In the genomic region with DNA sequence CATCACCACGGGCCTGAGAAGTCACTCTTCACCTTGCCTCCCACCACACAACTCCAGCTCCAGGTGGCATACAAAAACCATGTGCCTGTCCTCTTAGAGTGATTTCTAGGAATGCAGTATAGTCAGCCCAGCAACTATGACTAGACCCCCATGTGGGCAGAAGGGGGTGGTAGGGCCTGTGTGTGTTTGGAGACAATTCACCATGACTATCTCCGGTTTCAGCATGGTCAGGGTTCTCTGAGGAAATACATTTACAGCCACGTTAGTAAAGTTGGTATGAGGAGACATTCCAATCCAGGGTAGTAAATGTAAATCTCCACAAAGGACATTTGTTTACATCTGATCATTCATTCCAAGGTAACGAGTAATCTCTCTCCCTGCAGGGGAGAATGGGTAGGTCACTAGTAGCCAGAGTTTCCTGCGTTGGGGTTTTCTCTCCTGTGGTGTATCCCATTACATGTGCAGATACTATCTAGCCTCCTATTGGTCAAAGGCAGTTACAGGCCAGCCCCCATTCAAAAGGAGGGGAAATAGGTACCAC, we compare ENCODE assay signal across 11 cellular contexts. TPM values are rescaled to one million over a fixed set of nuclear protein-coding genes. Genes with fewer than 3 reads are reported as not detected.
DNase-seq lines count a peak whose midpoint lies in the region; ATAC-seq and TF ChIP-seq lines count a peak whose summit lies in the region.
"Had no signal": no experiment of that assay in that cellular context is flagged by ENCODE, and none has a peak within 500 bp of the region (broad histone marks: within the 10 kb centered on the region; RNA-seq: fewer than 3 reads in every experiment).

No MANE protein-coding gene starts in this region.

- H3K23ac ChIP-seq in IMR-90 (ENCODE audit: low read depth, low read length) = peak overlapping the region; percentile 83; the same call in 1 of the 2 replicates

- no peak overlapping the region for H3K27ac ChIP-seq in CD4-positive, alpha-beta memory T cell (ENCODE audit: low read depth, low read length)
- H3K27ac ChIP-seq in IMR-90 (ENCODE audit: insufficient read depth, low read length) (peak overlapping the region; percentile 93), brain microvascular endothelial cell (peak overlapping the region; percentile 86)

- peak overlapping the region; percentile 88; the same call in 1 of the 2 replicates for H3K14ac ChIP-seq in IMR-90 (replicated peaks; ENCODE audit: low read depth, low read length)

- DNase-seq in CD4-positive, alpha-beta memory T cell = no peak
- DNase-seq in IMR-90 (peak; percentile 96), brain microvascular endothelial cell (peak; percentile 91), kidney glomerular epithelial cell (lab: John Stamatoyannopoulos, UW) (peak; percentile 85), NCI-H2081 (lab: John Stamatoyannopoulos, UW) (no peak), NCI-H1417 treated with DMSO at 0.1 percent for 48 hours (lab: John Stamatoyannopoulos, UW) (no peak)
- no peak for DNase-seq in T-helper 2 cell treated with Interferon-gamma antibody and Interleukin-4, amounts not matched to agents 5 μg/mL and 100 μg/mL, for 36 hours (ENCODE audit: low spot score)
- DNase-seq: stimulated activated CD4-positive, alpha-beta T cell treated with anti-CD3 and anti-CD28 coated beads, Interleukin-12 subunit alpha, Interleukin-12 subunit beta, amount 100 ng/mL, for 4 hours had no signal

- H3K18ac ChIP-seq in IMR-90 (ENCODE audit: low read depth, low read length) = peak overlapping the region; percentile 39

- peaks cover 2 to 7% of the 10 kb centered on the region in 2 experiments; a peak in 2 of 4 replicates for H3K79me1 ChIP-seq in IMR-90 (ENCODE audit: low read depth in 1 of 2, low read length in 2 of 2)

- peaks cover 44% of the 10 kb centered on the region for H3K4me1 ChIP-seq in CD4-positive, alpha-beta memory T cell (ENCODE audit: insufficient read depth, low read length)
- peaks cover 10% of the 10 kb centered on the region for H3K4me1 ChIP-seq in IMR-90 (ENCODE audit: control insufficient read depth, insufficient read depth, low read length)

- dilution Hi-C loops in IMR-90 (cut with HindIII; ENCODE audit: low sequenced_read_pairs, unreplicated experiment) = no loop called here

- BruUV-seq in IMR-90 (replicated peaks; lab: Mats Ljungman, UMichigan) = no TSS peak

- 0 out of 2 replicates have a peak, but pooled peaks cover 6% of the 10 kb centered on the region for H3K9me1 ChIP-seq in IMR-90 (ENCODE audit: insufficient read depth, low read length)

- H3K36me3 ChIP-seq in CD4-positive, alpha-beta memory T cell (ENCODE audit: insufficient read depth, low read length) = no peaks in the 10 kb centered on the region
- H3K36me3 ChIP-seq in IMR-90 (ENCODE audit: control insufficient read depth, insufficient read depth, low read length) (no peaks in the 10 kb centered on the region), brain microvascular endothelial cell (replicated peaks) (no peaks in the 10 kb centered on the region)

- H3K36me3 Mint-ChIP-seq in CD4-positive, alpha-beta memory T cell = peaks cover 0 to 6% of the 10 kb centered on the region in 2 donors
- H3K36me3 Mint-ChIP-seq in T-helper 2 cell treated with Interferon-gamma antibody and Interleukin-4, amounts not matched to agents 5 μg/mL and 100 μg/mL, for 36 hours (ENCODE audit: low read depth) = peaks cover 8% of the 10 kb centered on the region

- H2AK5ac ChIP-seq in IMR-90 (ENCODE audit: low read depth, low read length) = peak overlapping the region; percentile 11; the same call in 1 of the 2 replicates

- POLR2A ChIA-PET in CD4-positive, alpha-beta memory T cell (lab: Charles Lee; ENCODE audit: partially characterized antibody) = interaction anchor here (0.7 kb wide), 1 partner anchor 24 kb away, joined by 3 read pairs; no protein-coding TSS in a partner anchor
- POLR2A ChIA-PET in IMR-90 (lab: Charles Lee; ENCODE audit: unreplicated experiment) = no interaction called here

- peak overlapping the region; percentile 89 for H2BK20ac ChIP-seq in IMR-90 (ENCODE audit: low read depth, low read length)

- peak overlapping the region; percentile 77; the same call in 1 of the 2 replicates for H3K56ac ChIP-seq in IMR-90 (ENCODE audit: extremely low read depth, insufficient read depth, low read length)

- peak overlapping the region in 5 of 7 donors; percentile 29 to 70 (median 51) for H3K27ac Mint-ChIP-seq in CD4-positive, alpha-beta memory T cell
- H3K27ac Mint-ChIP-seq in T-helper 2 cell treated with Interferon-gamma antibody and Interleukin-4, amounts not matched to agents 5 μg/mL and 100 μg/mL, for 36 hours = no peak overlapping the region

- H3K4me2 ChIP-seq in IMR-90 (ENCODE audit: low read depth, low read length) = peak overlapping the region; percentile 14

- TF ChIP-seq POLR2A in IMR-90 (IDR thresholded peaks at IDR 0.05; ENCODE audit: low read depth, low read length) = no peak

- TF ChIP-seq CTCF in IMR-90 (conservative IDR thresholded peaks at IDR 0.05; ENCODE audit: low read depth, low read length) (no peak), brain microvascular endothelial cell (IDR thresholded peaks at IDR 0.05; ENCODE audit: low read depth, low read length, missing control alignments) (no peak)

- no peaks in the 10 kb centered on the region for H3K27me3 Mint-ChIP-seq in CD4-positive, alpha-beta memory T cell
- no peaks in the 10 kb centered on the region for H3K27me3 Mint-ChIP-seq in T-helper 2 cell treated with Interferon-gamma antibody and Interleukin-4, amounts not matched to agents 5 μg/mL and 100 μg/mL, for 36 hours (ENCODE audit: low read depth)
- H3K27me3 Mint-ChIP-seq: central memory CD8-positive, alpha-beta T cell had no signal

- peaks cover 13 to 45% (median 35%) of the 10 kb centered on the region in 4 donors for H3K4me1 Mint-ChIP-seq in CD4-positive, alpha-beta memory T cell
- H3K4me1 Mint-ChIP-seq in T-helper 2 cell treated with Interferon-gamma antibody and Interleukin-4, amounts not matched to agents 5 μg/mL and 100 μg/mL, for 36 hours (ENCODE audit: low read depth) = peaks cover 19% of the 10 kb centered on the region

- H3K4me3 ChIP-seq in CD4-positive, alpha-beta memory T cell (ENCODE audit: low read length in 2 of 2) = no peak overlapping the region
- no peak overlapping the region for H3K4me3 ChIP-seq in IMR-90 (ENCODE audit: insufficient read depth, low read depth, low read length)
- no peak overlapping the region for H3K4me3 ChIP-seq in brain microvascular endothelial cell (ENCODE audit: low read depth, low read length)

- peak overlapping the region; percentile 9 for H2AFZ ChIP-seq in IMR-90 (replicated peaks; ENCODE audit: low read length, poor library complexity)

- peak overlapping the region; percentile 97 for H4K91ac ChIP-seq in IMR-90 (ENCODE audit: insufficient read depth, low read depth, low read length)

- H4K5ac ChIP-seq in IMR-90 (ENCODE audit: low read depth, low read length) = peak overlapping the region; percentile 31

- ATAC-seq in IMR-90 (ENCODE audit: low read depth) (peak; percentile 86), GM18498 (IDR thresholded peaks at IDR 0.05; ENCODE audit: unreplicated experiment) (no peak)
- ATAC-seq: activated CD4-positive, CD25-positive, alpha-beta regulatory T cell treated with anti-CD3 and anti-CD28 coated beads, Interleukin-2, amount 50 U/mL, for 24 hours had no signal

- WGBS in IMR-90 (ENCODE audit: extremely low coverage in 2 of 2, insufficient read length in 1 of 2), 2 experiments = no CpG with 5 or more reads among the region's 5 CpGs

- peak overlapping the region; percentile 83 for H2BK5ac ChIP-seq in IMR-90 (ENCODE audit: low read depth, low read length, poor library complexity, severe bottlenecking)

- H2BK15ac ChIP-seq in IMR-90 (ENCODE audit: low read depth, low read length) = peak overlapping the region; percentile 97; the same call in 2 of the 3 replicates

- H4K8ac ChIP-seq in IMR-90 (ENCODE audit: low read depth in 2 of 2, low read length in 2 of 2) = peak overlapping the region; percentile 39 to 77; a peak in 3 of 4 replicates

- no peak overlapping the region for H3K9ac ChIP-seq in IMR-90 (ENCODE audit: low read depth, low read length)

- no peak overlapping the region for H2AK9ac ChIP-seq in IMR-90 (replicated peaks; ENCODE audit: low read depth, low read length, poor library complexity)

- H4K20me1 ChIP-seq in IMR-90 (ENCODE audit: insufficient read depth, low read length) = no peaks in the 10 kb centered on the region

- intact Hi-C loops in CD4-positive, alpha-beta memory T cell (cut with micrococcal nuclease) = no loop called here
- intact Hi-C loops in IMR-90 (cut with micrococcal nuclease) = loop anchor here (10.0 kb wide), 1 partner anchor 324 kb away; the partner anchor contains the start of gene MAMLD1

- in situ Hi-C loops in IMR-90 (cut with MboI; ENCODE audit: low sequenced_read_pairs) = no loop called here
- in situ Hi-C loops in brain microvascular endothelial cell (cut with HindIII; ENCODE audit: low pct_ligation_motif_present, low sequenced_read_pairs) = no loop called here

- CTCF ChIA-PET in CD4-positive, alpha-beta memory T cell (lab: Charles Lee; ENCODE audit: partially characterized antibody) = interaction anchor here (1.6 kb wide), 1 partner anchor 14 kb away, joined by 6 read pairs; no protein-coding TSS in a partner anchor
- CTCF ChIA-PET in IMR-90 (lab: Yijun Ruan, JAX) = no interaction called here

- no peaks in the 10 kb centered on the region for H3K27me3 ChIP-seq in CD4-positive, alpha-beta memory T cell (ENCODE audit: insufficient read depth, low read length)
- H3K27me3 ChIP-seq in IMR-90 (ENCODE audit: control insufficient read depth, insufficient read depth, low read length) (no peaks in the 10 kb centered on the region), brain microvascular endothelial cell (replicated peaks) (no peaks in the 10 kb centered on the region)

- no peak overlapping the region for H3K4me3 Mint-ChIP-seq in CD4-positive, alpha-beta memory T cell
- H3K4me3 Mint-ChIP-seq in T-helper 2 cell treated with Interferon-gamma antibody and Interleukin-4, amounts not matched to agents 5 μg/mL and 100 μg/mL, for 36 hours = no peak overlapping the region
- H3K4me3 Mint-ChIP-seq: central memory CD8-positive, alpha-beta T cell had no signal

- TF ChIP-seq RAD21 in IMR-90 (IDR thresholded peaks at IDR 0.05; ENCODE audit: low read length) = no peak; the same call in 1 of the 2 replicates

- peak overlapping the region; percentile 93 for H3K4ac ChIP-seq in IMR-90 (ENCODE audit: low read depth, low read length)

- peak overlapping the region; percentile 94 for H2BK120ac ChIP-seq in IMR-90 (ENCODE audit: low read depth, low read length)

- no peaks in the 10 kb centered on the region for H3K9me3 Mint-ChIP-seq in CD4-positive, alpha-beta memory T cell
- H3K9me3 Mint-ChIP-seq in T-helper 2 cell treated with Interferon-gamma antibody and Interleukin-4, amounts not matched to agents 5 μg/mL and 100 μg/mL, for 36 hours = no peaks in the 10 kb centered on the region
- H3K9me3 Mint-ChIP-seq: central memory CD8-positive, alpha-beta T cell had no signal

- H3K9me3 ChIP-seq in CD4-positive, alpha-beta memory T cell (ENCODE audit: control insufficient read depth in 1 of 2, low read length in 2 of 2) = no peaks in the 10 kb centered on the region
- H3K9me3 ChIP-seq in IMR-90 (ENCODE audit: control insufficient read depth, insufficient read depth, low read length) = peaks cover 16% of the 10 kb centered on the region

RNA-seq across cellular contexts. Expression of gene MTMR1, which starts 4.2 kb away (rescaled TPM):
- 10 to 100 TPM; 31.5 to 37.6 TPM for total RNA-seq in CD4-positive, alpha-beta memory T cell
- polyA plus RNA-seq in CD4-positive, alpha-beta memory T cell = 10 to 100 TPM; 15.1 to 27.6 TPM
- total RNA-seq in IMR-90 (2012; rRNA removed) = 19.0 and 22.8 TPM in 2 replicates
- polyA plus RNA-seq in IMR-90 (2012; rRNA removed) = 24.2 and 28.8 TPM in 2 replicates
- 11.8 and 12.6 TPM in 2 replicates for polyA plus RNA-seq in IMR-90 (2012; cell fraction: cytosol; rRNA removed)
- polyA plus RNA-seq in IMR-90 (2012; cell fraction: nucleus; rRNA removed; ENCODE audit: low replicate concordance) = 74.1 and 165 TPM in 2 replicates

Comparison
In these comparisons a context has a peak if more than half of its experiments do, and no peak if none do; other contexts are left out.
1. DNase-seq: peak in IMR-90 (single experiment), brain microvascular endothelial cell (single experiment) and kidney glomerular epithelial cell (single experiment); none in CD4-positive, alpha-beta memory T cell (0 of 5), T-helper 2 cell treated with Interferon-gamma antibody and Interleukin-4, amounts not matched to agents 5 μg/mL and 100 μg/mL, for 36 hours (single experiment), NCI-H2081 (0 of 2) and NCI-H1417 treated with DMSO at 0.1 percent for 48 hours (single experiment).